ENCODE assay signal across 9 cellular contexts in genomic region chr2:224359569-224359968, GRCh38. TPM values are rescaled to one million over a fixed set of nuclear protein-coding genes. Genes with fewer than 3 reads are reported as not detected.
A peak's percentile ranks its signal among the peaks of the same experiment; 100 is the strongest.
DNase-seq lines count a peak whose midpoint lies in the region; ATAC-seq and TF ChIP-seq lines count a peak whose summit lies in the region.
"Had no signal": no experiment of that assay in that cellular context is flagged by ENCODE, and none has a peak within 500 bp of the region (broad histone marks: within the 10 kb centered on the region; RNA-seq: fewer than 3 reads in every experiment).

No MANE protein-coding gene starts in this region.

- DNase-seq in GM10248 (ENCODE audit: extremely low spot score): peak; percentile 26
- DNase-seq in myocyte (ENCODE audit: low read depth): peak; percentile 38
- DNase-seq in amniotic stem cell (lab: John Stamatoyannopoulos, UW): no peak

- TF ChIP-seq CTCF in GM10248 (IDR thresholded peaks at IDR 0.05; ENCODE audit: control extremely low read depth, extremely low read depth, low read depth, missing control alignments): peak; percentile 39
- peak; percentile 37; the same call in 1 of the 2 replicates for TF ChIP-seq CTCF in WI38 (IDR thresholded peaks at IDR 0.05; ENCODE audit: low read depth, low read length)

- H3K4me3 ChIP-seq in WI38 (ENCODE audit: low read depth, low read length): no peak overlapping the region
- H3K4me3 ChIP-seq: HAP-1, SJSA1 had no signal

- ATAC-seq in HG03442 (IDR thresholded peaks at IDR 0.05; ENCODE audit: unreplicated experiment) (peak; percentile 43), HG02798 (IDR thresholded peaks at IDR 0.05; ENCODE audit: poor library complexity, unreplicated experiment) (no peak), HG03175 (IDR thresholded peaks at IDR 0.05; ENCODE audit: unreplicated experiment) (no peak)

- CTCF ChIA-PET in GM10248 (lab: Yijun Ruan, JAX): interaction anchor here (0.7 to 3.0 kb wide), 8 partner anchors 9 to 1302 kb away, joined by 3 to 19 read pairs (median 4); no protein-coding TSS in a partner anchor

- POLR2A ChIA-PET in GM10248 (lab: Yijun Ruan, JAX): no interaction called here

RNA-seq across cellular contexts. Expression of gene FAM124B, which starts 42.3 kb away (rescaled TPM):
- total RNA-seq in myocyte: 0.10 and 0.32 TPM in 2 replicates
- not detected for polyA plus RNA-seq in myocyte (2012)
- total RNA-seq: SJSA1 had no signal
